22 cellular contexts compared by ENCODE assay signal in the genomic region with DNA sequence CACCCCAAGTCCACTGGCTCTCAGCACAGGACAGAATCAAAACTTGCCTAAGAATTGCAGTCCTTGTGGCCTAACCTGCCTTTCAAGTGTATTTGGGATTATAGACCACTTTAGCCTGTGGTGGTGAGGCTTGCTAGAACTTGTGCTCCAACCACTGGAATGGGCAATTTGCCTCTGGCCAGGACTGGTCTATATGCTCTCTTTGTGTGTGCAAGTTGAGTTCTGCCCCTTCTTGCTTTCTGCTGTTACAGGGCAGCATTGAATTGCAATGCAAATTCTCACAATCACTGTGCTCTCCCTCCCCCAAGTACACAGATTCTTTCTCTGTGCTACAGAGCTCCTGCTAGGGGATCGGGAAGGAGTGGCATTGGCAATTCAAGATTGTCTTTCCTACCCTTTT.
DNase-seq lines count a peak whose midpoint lies in the region; ATAC-seq, FAIRE-seq and TF ChIP-seq lines count a peak whose summit lies in the region.
"Had no signal": no experiment of that assay in that cellular context is flagged by ENCODE, and none has a peak within 500 bp of the region (broad histone marks: within the 10 kb centered on the region; RNA-seq: fewer than 3 reads in every experiment).

No MANE protein-coding gene starts in this region.

- no peaks in the 10 kb centered on the region for H3K79me1 ChIP-seq in H1 (ENCODE audit: low read depth, low read length)

- H3K4me3 Mint-ChIP-seq in naive thymus-derived CD8-positive, alpha-beta T cell: no peak overlapping the region
- H3K4me3 Mint-ChIP-seq: B cell; CD4-positive, CD25-positive, alpha-beta regulatory T cell; IgD-negative memory B cell had no signal

- intact Hi-C loops in mammary epithelial cell (cut with micrococcal nuclease) (loop anchor here (2.0 to 10.0 kb wide), 3 partner anchors 73 to 311 kb away; no protein-coding TSS in a partner anchor), breast epithelium (cut with DNase I; ENCODE audit: low total_unique reads) (no loop called here)

- peak overlapping the region; percentile 80; the same call in 1 of the 2 replicates for H2BK12ac ChIP-seq in H1 (ENCODE audit: low read depth, low read length)

- POLR2A ChIA-PET in H1 (lab: Charles Lee; ENCODE audit: partially characterized antibody): interaction anchor here (1.2 to 2.3 kb wide), 2 partner anchors 10 kb away, joined by 3 to 6 read pairs; no protein-coding TSS in a partner anchor
- POLR2A ChIA-PET in naive thymus-derived CD8-positive, alpha-beta T cell (lab: Charles Lee): no interaction called here

- H3K4ac ChIP-seq in H1 (replicated peaks; ENCODE audit: insufficient read length, low read depth, low read length): no peak overlapping the region

- H3K27me3 Mint-ChIP-seq in naive thymus-derived CD8-positive, alpha-beta T cell: peaks cover 0 to 8% (median 3%) of the 10 kb centered on the region in 5 donors

- no peak for ATAC-seq in naive thymus-derived CD8-positive, alpha-beta T cell
- ATAC-seq in HG03196 (IDR thresholded peaks at IDR 0.05; ENCODE audit: unreplicated experiment): no peak
- ATAC-seq: HCT116 had no signal

- H3K27me3 ChIP-seq in mammary epithelial cell (ENCODE audit: insufficient read depth, low read length) (no peaks in the 10 kb centered on the region), breast epithelium (peaks cover 0 to 24% of the 10 kb centered on the region in 2 donors), H1 (replicated peaks in 1 of 4; ENCODE audit: control insufficient read depth in 3 of 4, extremely low read depth in 1 of 4, insufficient read depth in 3 of 4, low read length in 3 of 4) (no peaks in the 10 kb centered on the region), iPS-20b (ENCODE audit: insufficient read depth, low read length) (no peaks in the 10 kb centered on the region)
- H3K27me3 ChIP-seq: SJCRH30 had no signal

- no peaks in the 10 kb centered on the region for H3K79me2 ChIP-seq in mammary epithelial cell (ENCODE audit: insufficient read depth, low read length)
- no peaks in the 10 kb centered on the region for H3K79me2 ChIP-seq in H1 (ENCODE audit: control insufficient read depth in 1 of 2, insufficient read depth in 2 of 2, low read length in 2 of 2)

- DNase-seq in mammary epithelial cell (peak; percentile 95), breast epithelium (ENCODE audit: low spot score in 2 of 2) (no peak), H1 (ENCODE audit: low read depth in 1 of 2, low spot score in 2 of 2) (no peak), ureter (ENCODE audit: low spot score) (peak; percentile 45), activated gamma-delta T cell (lab: John Stamatoyannopoulos, UW) (no peak)
- no peak for DNase-seq in naive thymus-derived CD8-positive, alpha-beta T cell
- DNase-seq: Caco-2; CD4-positive, CD25-positive, alpha-beta regulatory T cell; Kasumi-1; MM.1S; NCI-H1092 treated with DMSO at 0.1 percent for 48 hours; NCI-H1694 treated with DMSO at 0.1 percent for 48 hours; NCI-H446; NCI-H69; RPMI8226; SJCRH30 had no signal

- H3K18ac ChIP-seq in H1 (ENCODE audit: extremely low read depth, low read length): no peak overlapping the region

- no peak overlapping the region for H3K27ac Mint-ChIP-seq in naive thymus-derived CD8-positive, alpha-beta T cell
- H3K27ac Mint-ChIP-seq: B cell; CD4-positive, CD25-positive, alpha-beta regulatory T cell; IgD-negative memory B cell had no signal

- H3K9ac ChIP-seq in mammary epithelial cell (ENCODE audit: insufficient read depth, low read length): no peak overlapping the region
- H3K9ac ChIP-seq in H1 (replicated peaks in 1 of 4; ENCODE audit: extremely low read depth in 1 of 4, low read depth in 3 of 4, low read length in 3 of 4): no peak overlapping the region; a peak in 1 of 7 replicates
- no peak overlapping the region; the same call in 1 of the 2 replicates for H3K9ac ChIP-seq in iPS-20b (ENCODE audit: low read depth, low read length)

- H2BK5ac ChIP-seq in H1 (ENCODE audit: low read depth, low read length): peak overlapping the region; percentile 88; the same call in 1 of the 2 replicates

- H3K9me3 ChIP-seq in mammary epithelial cell (replicated peaks; ENCODE audit: insufficient read depth, low read length) (no peaks in the 10 kb centered on the region), breast epithelium (no peaks in the 10 kb centered on the region), H1 (ENCODE audit: insufficient read depth in 2 of 2, low read depth in 1 of 2, low read length in 1 of 2) (no peaks in the 10 kb centered on the region), iPS-20b (ENCODE audit: insufficient read depth, low read depth, low read length) (no peaks in the 10 kb centered on the region)
- H3K9me3 ChIP-seq: Caco-2, SJCRH30 had no signal

- no TSS peak for BruUV-seq in mammary epithelial cell (replicated peaks; lab: Mats Ljungman, UMichigan)

- H3K4me1 Mint-ChIP-seq in naive thymus-derived CD8-positive, alpha-beta T cell: no peaks in the 10 kb centered on the region
- H3K4me1 Mint-ChIP-seq: B cell; CD4-positive, CD25-positive, alpha-beta regulatory T cell; IgD-negative memory B cell had no signal

- no peak overlapping the region for H4K5ac ChIP-seq in H1 (ENCODE audit: insufficient read length, low read depth, low read length)

- H3K27ac ChIP-seq in mammary epithelial cell (ENCODE audit: insufficient read depth, low read depth, low read length): peak overlapping the region; percentile 48
- H3K27ac ChIP-seq in breast epithelium: no peak overlapping the region
- no peak overlapping the region; the same call in 1 of the 2 replicates for H3K27ac ChIP-seq in H1 (ENCODE audit: low read depth, low read length)
- no peak overlapping the region for H3K27ac ChIP-seq in iPS-20b (ENCODE audit: low read length)
- H3K27ac ChIP-seq: 22Rv1, SJCRH30 had no signal

- no peaks in the 10 kb centered on the region for H3K23me2 ChIP-seq in H1 (ENCODE audit: low read depth, low read length)

- H2BK20ac ChIP-seq in H1 (ENCODE audit: low read length): 0 out of 2 replicates have a peak overlapping the region, but pooled peaks have one; percentile 34

- TF ChIP-seq CTCF in mammary epithelial cell (conservative IDR thresholded peaks at IDR 0.05 in 1 of 2, IDR thresholded peaks at IDR 0.05 in 1 of 2; ENCODE audit: extremely low read depth in 1 of 2, insufficient read depth in 1 of 2, low read depth in 1 of 2, low read length in 2 of 2) (no peak), breast epithelium (IDR thresholded peaks at IDR 0.05) (no peak), H1 (IDR thresholded peaks at IDR 0.05; ENCODE audit: control extremely low read depth in 1 of 3, insufficient read depth in 1 of 3, low read depth in 1 of 3, low read length in 3 of 3) (no peak)

- TF ChIP-seq EP300 in H1 (IDR thresholded peaks at IDR 0.05; ENCODE audit: borderline replicate concordance in 1 of 2, low read depth in 2 of 2, low read length in 2 of 2): no peak

- H3K4me3 ChIP-seq in mammary epithelial cell (replicated peaks in 1 of 3; ENCODE audit: insufficient read depth in 1 of 3, low read depth in 2 of 3, low read length in 3 of 3) (no peak overlapping the region), breast epithelium (no peak overlapping the region), H1 (ENCODE audit: extremely low read depth in 1 of 4, insufficient read depth in 2 of 4, low read depth in 3 of 4, low read length in 4 of 4) (no peak overlapping the region), iPS-20b (ENCODE audit: low read length) (peak overlapping the region; percentile 22; the same call in 1 of the 2 replicates)
- H3K4me3 ChIP-seq: SJCRH30 had no signal

- peak; percentile 28 for FAIRE-seq in H1 (lab: Jason Lieb, UNC)

- in situ Hi-C loops in mammary epithelial cell (cut with MboI; ENCODE audit: low sequenced_read_pairs in 2 of 2): no loop called here

- no peak overlapping the region for H4K8ac ChIP-seq in H1 (ENCODE audit: extremely low read depth, insufficient read depth, low read length)

- no peak overlapping the region for H2AK5ac ChIP-seq in H1 (ENCODE audit: low read depth, low read length)

- peaks cover 0 to 2% (median 0%) of the 10 kb centered on the region in 9 donors for H3K9me3 Mint-ChIP-seq in naive thymus-derived CD8-positive, alpha-beta T cell

- H3K56ac ChIP-seq in H1 (replicated peaks; ENCODE audit: insufficient read length, low read depth, low read length): no peak overlapping the region

- no peak overlapping the region for H2BK120ac ChIP-seq in H1 (replicated peaks; ENCODE audit: low read depth, low read length)

- no peaks in the 10 kb centered on the region for H3K36me3 Mint-ChIP-seq in naive thymus-derived CD8-positive, alpha-beta T cell
- H3K36me3 Mint-ChIP-seq: CD4-positive, CD25-positive, alpha-beta regulatory T cell; IgD-negative memory B cell had no signal

- no peaks in the 10 kb centered on the region for H4K20me1 ChIP-seq in mammary epithelial cell (ENCODE audit: insufficient read depth, low read length)
- no peaks in the 10 kb centered on the region for H4K20me1 ChIP-seq in H1 (replicated peaks in 1 of 2; ENCODE audit: control insufficient read depth in 1 of 2, insufficient read depth in 2 of 2, low read length in 2 of 2)

- H3K14ac ChIP-seq in H1 (ENCODE audit: insufficient read length): no peak overlapping the region

- 0% methylated on average over 1 of the region's 1 CpG for WGBS in mammary epithelial cell (ENCODE audit: low coverage, missing lambda C conversion rate)
- no CpG with 5 or more reads among the region's 1 CpG for WGBS in H1 (ENCODE audit: extremely low coverage in 1 of 2, insufficient coverage in 1 of 2, insufficient read length in 1 of 2, insufficient replicate concordance in 2 of 2, low coverage in 1 of 2, low lambda C conversion rate in 2 of 2, missing lambda C conversion rate in 1 of 2), 2 experiments

- TF ChIP-seq POLR2A in breast epithelium (IDR thresholded peaks at IDR 0.05): no peak
- no peak for TF ChIP-seq POLR2A in H1 (IDR thresholded peaks at IDR 0.05; ENCODE audit: control extremely low read depth in 1 of 2, low read depth in 2 of 2, low read length in 2 of 2)

- no peak for TF ChIP-seq RAD21 in H1 (IDR thresholded peaks at IDR 0.05 in 1 of 2, conservative IDR thresholded peaks at IDR 0.05 in 1 of 2; ENCODE audit: low read depth in 2 of 2, low read length in 2 of 2)

- no peak overlapping the region for H2BK15ac ChIP-seq in H1 (ENCODE audit: low read length)

- H4K91ac ChIP-seq in H1 (replicated peaks; ENCODE audit: insufficient read length, low read length): peak overlapping the region; percentile 55

- dilution Hi-C loops in mammary epithelial cell (cut with HindIII; ENCODE audit: low sequenced_read_pairs): no loop called here

- H3K36me3 ChIP-seq in mammary epithelial cell (ENCODE audit: insufficient read depth, low read length) (no peaks in the 10 kb centered on the region), breast epithelium (no peaks in the 10 kb centered on the region), H1 (ENCODE audit: control insufficient read depth in 2 of 4, insufficient read depth in 4 of 4, low read length in 3 of 4) (no peaks in the 10 kb centered on the region), iPS-20b (ENCODE audit: insufficient read depth, low read depth, low read length) (no peaks in the 10 kb centered on the region)
- H3K36me3 ChIP-seq: SJCRH30 had no signal

- H3K4me2 ChIP-seq in mammary epithelial cell (ENCODE audit: insufficient read depth, low read depth, low read length) (peak overlapping the region; percentile 57), H1 (ENCODE audit: insufficient read depth in 1 of 2, low read depth in 2 of 2, low read length in 2 of 2) (peak overlapping the region in 1 of 2 experiments; percentile 42; a peak in 1 of 4 replicates)

- H2AFZ ChIP-seq in mammary epithelial cell (ENCODE audit: low read depth, low read length) (peak overlapping the region; percentile 15), H1 (ENCODE audit: low read length) (peak overlapping the region; percentile 57)

- no peak overlapping the region for H3K23ac ChIP-seq in H1 (ENCODE audit: insufficient read length)

- H3K4me1 ChIP-seq in mammary epithelial cell (ENCODE audit: insufficient read depth, low read length): peaks cover 27% of the 10 kb centered on the region
- H3K4me1 ChIP-seq in breast epithelium: no peaks in the 10 kb centered on the region
- peaks cover 0 to 10% (median 7%) of the 10 kb centered on the region in 4 experiments; a peak in 4 of 7 replicates for H3K4me1 ChIP-seq in H1 (replicated peaks in 1 of 4; ENCODE audit: control insufficient read depth in 3 of 4, insufficient read depth in 4 of 4, low read length in 3 of 4)
- peaks cover 15% of the 10 kb centered on the region for H3K4me1 ChIP-seq in iPS-20b (ENCODE audit: insufficient read depth, low read length)
- H3K4me1 ChIP-seq: Caco-2, SJCRH30 had no signal

- CTCF ChIA-PET in mammary epithelial cell (lab: Charles Lee; ENCODE audit: low non-redundant PET): no interaction called here
- CTCF ChIA-PET in H1 (lab: Charles Lee; ENCODE audit: partially characterized antibody): interaction anchor here (0.9 kb wide), 1 partner anchor 90 kb away, joined by 3 read pairs; no protein-coding TSS in a partner anchor

Comparison
In these comparisons a context has a peak if more than half of its experiments do, and no peak if none do; other contexts are left out.
1. DNase-seq: peak in mammary epithelial cell (single experiment) and ureter (single experiment); none in breast epithelium (0 of 2), H1 (0 of 2), naive thymus-derived CD8-positive, alpha-beta T cell (0 of 10) and activated gamma-delta T cell (single experiment).